ENCODE assay signal across 19 cellular contexts in genomic region chr11:46759196-46759595, GRCh38. TPM values are rescaled to one million over a fixed set of nuclear protein-coding genes. Genes with fewer than 3 reads are reported as not detected.
A peak's percentile ranks its signal among the peaks of the same experiment; 100 is the strongest.
DNase-seq lines count a peak whose midpoint lies in the region; ATAC-seq lines count a peak whose summit lies in the region.
"Had no signal": no experiment of that assay in that cellular context is flagged by ENCODE, and none has a peak within 500 bp of the region (broad histone marks: within the 10 kb centered on the region; RNA-seq: fewer than 3 reads in every experiment).

No MANE protein-coding gene starts in this region.

- DNase-seq in G401 (ENCODE audit: low spot score) (peak; percentile 45), cerebellum (ENCODE audit: low spot score) (peak; percentile 14), posterior cingulate gyrus (peak in 6 of 10 donors; percentile 14 to 91 (median 38)), superior temporal gyrus (ENCODE audit: extremely low spot score) (peak; percentile 45), SKM-1 treated with dmso at 0.1 percent for 144 hours (lab: John Stamatoyannopoulos, UW; ENCODE audit: unreplicated experiment) (no peak), NCI-H69 (lab: John Stamatoyannopoulos, UW) (no peak), NCI-H1092 (lab: John Stamatoyannopoulos, UW) (no peak)
- DNase-seq: 8988T; ACHN; Caco-2; Calu3; CD4-positive, alpha-beta T cell; CD8-positive, alpha-beta T cell; DMS79 treated with DMSO at 0.1 percent for 48 hours; GDM1 had no signal

- in situ Hi-C loops in G401 (cut with HindIII; ENCODE audit: low sequenced_read_pairs), result no loop called here

- no peak for ATAC-seq in HG02970 (IDR thresholded peaks at IDR 0.05; ENCODE audit: low FRiP score, unreplicated experiment)
- ATAC-seq: CD8-positive, alpha-beta T cell; GM12878 had no signal

- intact Hi-C loops in posterior cingulate gyrus (cut with DNase I), result no loop called here

RNA-seq across cellular contexts. Expression of gene F2, which starts 40.2 kb away (rescaled TPM):
- total RNA-seq in G401 (2014; rRNA removed; shearing (Covaris generic)), result not detected in 2 replicates
- 0.18 TPM for total RNA-seq in cerebellum
- total RNA-seq: A673; B cell; Calu3; CD4-positive, alpha-beta T cell; CD8-positive, alpha-beta T cell had no signal

RNA-seq across cellular contexts. Expression of gene ZNF408, which starts 58.4 kb away (rescaled TPM):
- 9.2 and 12.7 TPM in 2 replicates for total RNA-seq in G401 (2014; rRNA removed; shearing (Covaris generic))
- 4.5 TPM for total RNA-seq in cerebellum

RNA-seq across cellular contexts. Expression of gene ARHGAP1, which starts 58.8 kb away (rescaled TPM):
- 4.1 and 4.9 TPM in 2 replicates for total RNA-seq in G401 (2014; rRNA removed; shearing (Covaris generic))
- 21.1 TPM for total RNA-seq in cerebellum

Comparison
In these comparisons a context has a peak if more than half of its experiments do, and no peak if none do; other contexts are left out.
1. DNase-seq: peak in G401 (single experiment), cerebellum (single experiment), posterior cingulate gyrus (6 of 10) and superior temporal gyrus (single experiment); none in SKM-1 treated with dmso at 0.1 percent for 144 hours (single experiment), NCI-H69 (single experiment) and NCI-H1092 (single experiment).